33 cellular contexts compared by ENCODE assay signal in the genomic region with DNA sequence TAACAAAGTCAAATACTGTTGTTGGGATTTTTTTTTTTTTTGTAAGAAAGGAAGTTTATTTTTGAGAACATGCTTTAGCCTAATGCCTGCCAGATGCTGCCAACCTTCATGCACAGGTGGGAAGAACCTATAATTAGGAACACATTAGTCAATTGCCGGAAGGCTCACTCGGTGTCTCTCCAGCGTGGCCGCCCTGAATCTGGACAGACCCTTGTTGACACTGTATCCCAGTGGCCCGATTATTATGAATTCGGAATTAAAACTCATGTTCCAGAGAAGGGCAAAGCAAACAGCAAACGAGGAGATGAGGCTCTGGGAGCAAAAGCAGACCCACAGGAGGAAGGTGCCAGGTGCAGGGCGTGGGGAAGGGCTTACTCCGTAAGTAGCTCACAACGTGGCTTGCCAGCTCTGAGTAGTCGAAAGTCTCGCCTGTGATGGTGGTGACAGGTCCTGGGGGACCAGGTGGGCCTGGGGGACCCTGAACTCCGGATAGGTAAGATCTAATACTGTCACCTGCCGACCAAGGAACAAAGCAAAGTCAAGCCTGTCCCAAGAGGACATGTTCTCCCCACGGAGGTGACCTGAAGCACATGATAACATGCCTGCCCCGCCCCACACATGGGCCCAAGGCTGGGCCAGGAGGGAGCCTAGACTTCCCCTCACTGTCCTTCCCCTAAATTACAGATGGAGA. TPM values are rescaled to one million over a fixed set of nuclear protein-coding genes. Genes with fewer than 3 reads are reported as not detected.
DNase-seq lines count a peak whose midpoint lies in the region; ATAC-seq and TF ChIP-seq lines count a peak whose summit lies in the region.
"Had no signal": no experiment of that assay in that cellular context is flagged by ENCODE, and none has a peak within 500 bp of the region (broad histone marks: within the 10 kb centered on the region; RNA-seq: fewer than 3 reads in every experiment).

No MANE protein-coding gene starts in this region.

- H3K9me3 ChIP-seq in neuronal stem cell (replicated peaks in 1 of 2; ENCODE audit: control insufficient read depth in 2 of 2, insufficient read depth in 1 of 2, low read depth in 1 of 2, low read length in 2 of 2) (no peaks in the 10 kb centered on the region), thyroid gland (no peaks in the 10 kb centered on the region), body of pancreas (no peaks in the 10 kb centered on the region)
- H3K9me3 ChIP-seq: colonic mucosa, left ventricle myocardium inferior, pancreas, SJCRH30 had no signal

- H4K91ac ChIP-seq in neuronal stem cell (ENCODE audit: low read depth, low read length, poor library complexity): no peak overlapping the region

- H3K14ac ChIP-seq in neuronal stem cell (ENCODE audit: low read length): no peak overlapping the region

- no peak for ATAC-seq in body of pancreas
- ATAC-seq: activated T-cell treated with anti-CD3 and anti-CD28 coated beads, Interleukin-2, amount 50 U/mL, for 4 hours; HCT116; stimulated activated naive CD8-positive, alpha-beta T cell treated with anti-CD3 and anti-CD28 coated beads, Interleukin-15, Interleukin-2, amounts not matched to agents 100 U/mL and 50 U/mL, for 24 hours had no signal

- no peak overlapping the region for H4K8ac ChIP-seq in neuronal stem cell (ENCODE audit: low read depth, low read length)

- H3K4me3 ChIP-seq in neuronal stem cell (ENCODE audit: low read length in 2 of 2): no peak overlapping the region
- no peak overlapping the region for H3K4me3 ChIP-seq in thyroid gland (replicated peaks in 1 of 3)
- H3K4me3 ChIP-seq in body of pancreas: no peak overlapping the region
- H3K4me3 ChIP-seq: cardiac muscle cell, colonic mucosa, left ventricle myocardium inferior, pancreas, SJCRH30, skin epidermis had no signal

- H3K18ac ChIP-seq in neuronal stem cell (ENCODE audit: low read length): no peak overlapping the region

- DNase-seq in NCI-H1417 (lab: John Stamatoyannopoulos, UW) (peak in 2 of 3 experiments; percentile 66 to 88), NCI-H1417 treated with DMSO at 0.1 percent for 48 hours (lab: John Stamatoyannopoulos, UW) (no peak), GM10266 (ENCODE audit: extremely low spot score) (peak; percentile 1), NCI-H748 (lab: John Stamatoyannopoulos, UW; ENCODE audit: unreplicated experiment) (peak; percentile 80), neuronal stem cell (ENCODE audit: low spot score) (no peak), thyroid gland (no peak), body of pancreas (no peak), kidney glomerular epithelial cell (lab: John Stamatoyannopoulos, UW) (no peak)
- DNase-seq: activated gamma-delta T cell; activated naive CD8-positive, alpha-beta T cell treated with anti-CD3 and anti-CD28 coated beads, Interleukin-2, amount 10 ng/mL, durations not matched to agents 7 days and 5 days; activated T-cell treated with anti-CD3 and anti-CD28 coated beads, Interleukin-2, amount 50 U/mL, for 4 hours; aorta; C1 segment of cervical spinal cord; colonic mucosa; DMS53; effector memory CD4-positive, alpha-beta T cell; glutamatergic neuron; left ventricle myocardium inferior; mesenchymal stem cell; MM.1S; NCI-H1694; NCI-H524 treated with DMSO at 0.1 percent for 48 hours; pancreas; SJCRH30; stimulated activated naive CD8-positive, alpha-beta T cell treated with anti-CD3 and anti-CD28 coated beads, Interleukin-15, Interleukin-2, amounts not matched to agents 100 U/mL and 50 U/mL, for 24 hours; SW 1271 had no signal

- H2BK5ac ChIP-seq in neuronal stem cell (ENCODE audit: low read length): peak overlapping the region; percentile 54

- H3K23ac ChIP-seq in neuronal stem cell (ENCODE audit: low read depth, low read length, poor library complexity): peak overlapping the region; percentile 25

- H3K27ac ChIP-seq in neuronal stem cell (replicated peaks; ENCODE audit: low read length): no peak overlapping the region
- H3K27ac ChIP-seq in thyroid gland: no peak overlapping the region
- no peak overlapping the region for H3K27ac ChIP-seq in body of pancreas
- H3K27ac ChIP-seq: 22Rv1, cardiac muscle cell, colonic mucosa, KMS-11, left ventricle myocardium inferior, pancreas, SJCRH30, skin epidermis had no signal

- no peak overlapping the region for H3K4me2 ChIP-seq in neuronal stem cell (ENCODE audit: insufficient read depth, low read length, poor library complexity, severe bottlenecking)
- H3K4me2 ChIP-seq: KMS-11 had no signal

- H2BK120ac ChIP-seq in neuronal stem cell (ENCODE audit: low read depth, low read length): no peak overlapping the region

- peaks cover 3 to 20% of the 10 kb centered on the region in 2 donors for H3K4me1 ChIP-seq in neuronal stem cell (ENCODE audit: control insufficient read depth in 2 of 2, insufficient read depth in 1 of 2, low read depth in 1 of 2, low read length in 2 of 2)
- H3K4me1 ChIP-seq in thyroid gland: no peaks in the 10 kb centered on the region
- no peaks in the 10 kb centered on the region for H3K4me1 ChIP-seq in body of pancreas
- H3K4me1 ChIP-seq: colonic mucosa, left ventricle myocardium inferior, pancreas, SJCRH30 had no signal

- H2AFZ ChIP-seq in neuronal stem cell (ENCODE audit: low read length): no peak overlapping the region

- no peaks in the 10 kb centered on the region for H3K79me1 ChIP-seq in neuronal stem cell (ENCODE audit: low read depth, low read length)

- TF ChIP-seq CTCF in GM10266 (IDR thresholded peaks at IDR 0.05; ENCODE audit: control insufficient read depth, insufficient read depth, low read depth, missing control alignments) (no peak), thyroid gland (IDR thresholded peaks at IDR 0.05) (no peak), body of pancreas (IDR thresholded peaks at IDR 0.05) (no peak)

- no peak overlapping the region for H2BK15ac ChIP-seq in neuronal stem cell (ENCODE audit: low read length)

- H3K36me3 ChIP-seq in neuronal stem cell (replicated peaks in 1 of 2; ENCODE audit: control insufficient read depth in 2 of 2, insufficient read depth in 2 of 2, low read length in 2 of 2) (no peaks in the 10 kb centered on the region), thyroid gland (peaks cover under 1 to 3% of the 10 kb centered on the region in 2 donors), body of pancreas (replicated peaks in 1 of 2; ENCODE audit: insufficient read depth in 1 of 2, low read depth in 2 of 2) (peaks cover 0 to 1% of the 10 kb centered on the region in 2 donors)
- H3K36me3 ChIP-seq: cardiac muscle cell, colonic mucosa, left ventricle myocardium inferior, pancreas, SJCRH30 had no signal

- intact Hi-C loops in thyroid gland (cut with DNase I): no loop called here
- intact Hi-C loops in body of pancreas (cut with DNase I): no loop called here

- no peak for TF ChIP-seq POLR2A in thyroid gland (IDR thresholded peaks at IDR 0.05)
- no peak for TF ChIP-seq POLR2A in body of pancreas (IDR thresholded peaks at IDR 0.05)

- no peaks in the 10 kb centered on the region for H3K27me3 ChIP-seq in neuronal stem cell (ENCODE audit: control insufficient read depth in 3 of 3, insufficient read depth in 3 of 3, low read depth in 1 of 3, low read length in 3 of 3)
- H3K27me3 ChIP-seq in thyroid gland: no peaks in the 10 kb centered on the region
- no peaks in the 10 kb centered on the region for H3K27me3 ChIP-seq in body of pancreas
- H3K27me3 ChIP-seq: cardiac muscle cell, colonic mucosa, pancreas had no signal

- WGBS in neuronal stem cell (ENCODE audit: extremely low coverage in 2 of 2, insufficient read length in 2 of 2, insufficient replicate concordance in 1 of 2), 2 donors: no CpG with 5 or more reads among the region's 16 CpGs
- WGBS in thyroid gland, 2 donors: 75 to 83% methylated on average over 16 of the region's 16 CpGs
- 57 to 63% methylated on average over 16 of the region's 16 CpGs for WGBS in body of pancreas, 2 donors

- H3K9ac ChIP-seq in neuronal stem cell (ENCODE audit: low read depth, low read length, poor library complexity): no peak overlapping the region
- H3K9ac ChIP-seq: KMS-11 had no signal

- no peak overlapping the region for H3K4ac ChIP-seq in neuronal stem cell (ENCODE audit: low read length)

- no peak overlapping the region for H2BK12ac ChIP-seq in neuronal stem cell (ENCODE audit: low read length)

- no peak overlapping the region for H2AK5ac ChIP-seq in neuronal stem cell (ENCODE audit: low read depth, low read length)

RNA-seq across cellular contexts. Expression of gene COL17A1, which starts 48.3 kb away (rescaled TPM):
- polyA plus RNA-seq in neuronal stem cell (2013, experiment 1 of 2): 1.3 TPM
- polyA plus RNA-seq in neuronal stem cell (2013, experiment 2 of 2): 1.2 TPM
- total RNA-seq in thyroid gland (10 to 100 TPM in 1 of 4 donors, 1 to 10 TPM in 2, under 1 TPM in 1; 0.49 to 10.2 (median 2.3) TPM), body of pancreas (1 to 10 TPM in 1 of 2 donors, not detected in 1; 3.6 TPM)
- total RNA-seq: activated CD8-positive, alpha-beta memory T cell treated with anti-CD3 and anti-CD28 coated beads for 36 hours; activated naive CD8-positive, alpha-beta T cell treated with anti-CD3 and anti-CD28 coated beads, Interleukin-2, amount 10 ng/mL, durations not matched to agents 7 days and 5 days; cardiac muscle cell; left ventricle myocardium inferior; SJCRH30 had no signal
- polyA plus RNA-seq: neural cell had no signal

Comparison
In these comparisons a context has a peak if more than half of its experiments do, and no peak if none do; other contexts are left out.
1. DNase-seq: peak in NCI-H1417 (2 of 3), GM10266 (single experiment) and NCI-H748 (single experiment); none in NCI-H1417 treated with DMSO at 0.1 percent for 48 hours (single experiment), neuronal stem cell (single experiment), thyroid gland (0 of 2), body of pancreas (0 of 4) and kidney glomerular epithelial cell (single experiment).